ENCODE assay signal across 8 cellular contexts in genomic region chr20:17614176-17614811, GRCh38. TPM values are rescaled to one million over a fixed set of nuclear protein-coding genes. Genes with fewer than 3 reads are reported as not detected.
DNase-seq lines count a peak whose midpoint lies in the region; ATAC-seq and TF ChIP-seq lines count a peak whose summit lies in the region.
"Had no signal": no experiment of that assay in that cellular context is flagged by ENCODE, and none has a peak within 500 bp of the region (broad histone marks: within the 10 kb centered on the region; RNA-seq: fewer than 3 reads in every experiment).

No MANE protein-coding gene starts in this region.

- H3K4me1 ChIP-seq in left ventricle myocardium inferior = peaks cover 88% of the 10 kb centered on the region

- ATAC-seq in stimulated activated memory B cell treated with anti-CD40 and anti-IgM and Interleukin-4, amounts not matched to agents 10 μg/mL and 1 μg/mL and 100 μg/mL, for 72 hours = peak; percentile 2

- no peaks in the 10 kb centered on the region for H3K27me3 ChIP-seq in H7 (ENCODE audit: control insufficient read depth, insufficient read depth, low read length)
- H3K27me3 ChIP-seq in left ventricle myocardium inferior (ENCODE audit: low read depth) = no peaks in the 10 kb centered on the region

- DNase-seq in H7 = peak; percentile 54
- peak; percentile 87 for DNase-seq in left ventricle myocardium inferior
- DNase-seq in dedifferentiated amniotic fluid mesenchymal stem cell (ENCODE audit: extremely low spot score) = no peak
- DNase-seq in Calu3 = no peak
- no peak for DNase-seq in NCI-H1048 (lab: John Stamatoyannopoulos, UW)

- H3K4me3 Mint-ChIP-seq in T-helper 1 cell treated with Interleukin-12 subunit alpha and Interleukin-12 subunit beta and Interleukin-4 antibody, amounts not matched to agents 30 μg/mL and 1 μg/mL, for 36 hours = no peak overlapping the region
- H3K4me3 Mint-ChIP-seq in stimulated activated memory B cell treated with anti-CD40 and anti-IgM and Interleukin-4, amounts not matched to agents 10 μg/mL and 1 μg/mL and 100 μg/mL, for 72 hours = no peak overlapping the region
- H3K4me3 Mint-ChIP-seq in Calu3 (ENCODE audit: low read depth, unreplicated experiment) = no peak overlapping the region
- H3K4me3 Mint-ChIP-seq: stimulated activated naive CD8-positive, alpha-beta T cell treated with anti-CD3 and anti-CD28 coated beads, Interleukin-15, Interleukin-2, amounts not matched to agents 100 ng/mL and 50 ng/mL, for 24 hours had no signal

- H3K27ac Mint-ChIP-seq in T-helper 1 cell treated with Interleukin-12 subunit alpha and Interleukin-12 subunit beta and Interleukin-4 antibody, amounts not matched to agents 30 μg/mL and 1 μg/mL, for 36 hours = peak overlapping the region; percentile 13
- H3K27ac Mint-ChIP-seq in stimulated activated memory B cell treated with anti-CD40 and anti-IgM and Interleukin-4, amounts not matched to agents 10 μg/mL and 1 μg/mL and 100 μg/mL, for 72 hours = no peak overlapping the region
- H3K27ac Mint-ChIP-seq in Calu3 (ENCODE audit: unreplicated experiment) = no peak overlapping the region
- H3K27ac Mint-ChIP-seq: stimulated activated naive CD8-positive, alpha-beta T cell treated with anti-CD3 and anti-CD28 coated beads, Interleukin-15, Interleukin-2, amounts not matched to agents 100 ng/mL and 50 ng/mL, for 24 hours had no signal

- H3K27ac ChIP-seq in left ventricle myocardium inferior (replicated peaks) = peak overlapping the region; percentile 67

- no peaks in the 10 kb centered on the region for H3K9me3 ChIP-seq in left ventricle myocardium inferior (replicated peaks)

- H3K4me1 Mint-ChIP-seq in T-helper 1 cell treated with Interleukin-12 subunit alpha and Interleukin-12 subunit beta and Interleukin-4 antibody, amounts not matched to agents 30 μg/mL and 1 μg/mL, for 36 hours (ENCODE audit: low read depth) = peaks cover 29% of the 10 kb centered on the region
- H3K4me1 Mint-ChIP-seq in stimulated activated memory B cell treated with anti-CD40 and anti-IgM and Interleukin-4, amounts not matched to agents 10 μg/mL and 1 μg/mL and 100 μg/mL, for 72 hours = peaks cover 6% of the 10 kb centered on the region
- H3K4me1 Mint-ChIP-seq in Calu3 (ENCODE audit: low read depth, unreplicated experiment) = no peaks in the 10 kb centered on the region

- no peaks in the 10 kb centered on the region for H3K27me3 Mint-ChIP-seq in T-helper 1 cell treated with Interleukin-12 subunit alpha and Interleukin-12 subunit beta and Interleukin-4 antibody, amounts not matched to agents 30 μg/mL and 1 μg/mL, for 36 hours (ENCODE audit: low read depth)
- no peaks in the 10 kb centered on the region for H3K27me3 Mint-ChIP-seq in stimulated activated memory B cell treated with anti-CD40 and anti-IgM and Interleukin-4, amounts not matched to agents 10 μg/mL and 1 μg/mL and 100 μg/mL, for 72 hours
- no peaks in the 10 kb centered on the region for H3K27me3 Mint-ChIP-seq in Calu3 (ENCODE audit: unreplicated experiment)
- H3K27me3 Mint-ChIP-seq: stimulated activated naive CD8-positive, alpha-beta T cell treated with anti-CD3 and anti-CD28 coated beads, Interleukin-15, Interleukin-2, amounts not matched to agents 100 ng/mL and 50 ng/mL, for 24 hours had no signal

- H3K36me3 Mint-ChIP-seq in T-helper 1 cell treated with Interleukin-12 subunit alpha and Interleukin-12 subunit beta and Interleukin-4 antibody, amounts not matched to agents 30 μg/mL and 1 μg/mL, for 36 hours (ENCODE audit: low read depth) = peaks cover 13% of the 10 kb centered on the region
- peaks cover 6% of the 10 kb centered on the region for H3K36me3 Mint-ChIP-seq in stimulated activated memory B cell treated with anti-CD40 and anti-IgM and Interleukin-4, amounts not matched to agents 10 μg/mL and 1 μg/mL and 100 μg/mL, for 72 hours
- H3K36me3 Mint-ChIP-seq in Calu3 (ENCODE audit: insufficient read depth, unreplicated experiment) = peaks cover 21% of the 10 kb centered on the region

- intact Hi-C loops in left ventricle myocardium inferior (cut with micrococcal nuclease) = loop anchor here (10.0 kb wide), 1 partner anchor 79 kb away; the partner anchor contains the start of gene BFSP1
- intact Hi-C loops in Calu3 (cut with micrococcal nuclease; ENCODE audit: unreplicated experiment) = loop anchor here (10.0 kb wide), 1 partner anchor 109 kb away; no protein-coding TSS in a partner anchor

- no peaks in the 10 kb centered on the region for H3K9me3 Mint-ChIP-seq in T-helper 1 cell treated with Interleukin-12 subunit alpha and Interleukin-12 subunit beta and Interleukin-4 antibody, amounts not matched to agents 30 μg/mL and 1 μg/mL, for 36 hours
- H3K9me3 Mint-ChIP-seq in stimulated activated memory B cell treated with anti-CD40 and anti-IgM and Interleukin-4, amounts not matched to agents 10 μg/mL and 1 μg/mL and 100 μg/mL, for 72 hours = no peaks in the 10 kb centered on the region
- no peaks in the 10 kb centered on the region for H3K9me3 Mint-ChIP-seq in Calu3 (ENCODE audit: low read depth, unreplicated experiment)
- H3K9me3 Mint-ChIP-seq: stimulated activated naive CD8-positive, alpha-beta T cell treated with anti-CD3 and anti-CD28 coated beads, Interleukin-15, Interleukin-2, amounts not matched to agents 100 ng/mL and 50 ng/mL, for 24 hours had no signal

- BruUV-seq in Calu3 (replicated peaks; lab: Mats Ljungman, UMichigan) = no TSS peak

- H3K4me3 ChIP-seq in H7 (ENCODE audit: insufficient read depth, low read depth, low read length) (no peak overlapping the region), left ventricle myocardium inferior (peak overlapping the region; percentile 41)

- H3K36me3 ChIP-seq in H7 (replicated peaks; ENCODE audit: control insufficient read depth, insufficient read depth, low read length) (peaks cover 15% of the 10 kb centered on the region), left ventricle myocardium inferior (peaks cover 28% of the 10 kb centered on the region)

- no peak for TF ChIP-seq CTCF in left ventricle myocardium inferior (IDR thresholded peaks at IDR 0.05; ENCODE audit: borderline replicate concordance)
- no peak for TF ChIP-seq CTCF in Calu3 (IDR thresholded peaks at IDR 0.05; ENCODE audit: unreplicated experiment)

- CTCF ChIA-PET in Calu3 (lab: Charles Lee) = interaction anchor here (0.7 kb wide), 1 partner anchor 281 kb away, joined by 3 read pairs; no protein-coding TSS in a partner anchor

RNA-seq across cellular contexts. Expression of gene DSTN, which starts 44.4 kb away (rescaled TPM):
- total RNA-seq in H7 (2014; rRNA removed; shearing (Covaris generic)) = 112 and 126 TPM in 2 replicates
- 635 TPM for total RNA-seq in left ventricle myocardium inferior
- total RNA-seq in Calu3 (2022) = 90.0 and 110 TPM in 2 replicates

Comparison
In these comparisons a context has a peak if more than half of its experiments do, and no peak if none do; other contexts are left out.
1. DNase-seq: peak in H7 (single experiment) and left ventricle myocardium inferior (single experiment); none in dedifferentiated amniotic fluid mesenchymal stem cell (single experiment), Calu3 (single experiment) and NCI-H1048 (single experiment).